ENCODE assay signal across 1 cellular context in genomic region chr2:204321027-204321800, GRCh38.
TF ChIP-seq lines count a peak whose summit lies in the region.

No MANE protein-coding gene starts in this region.

TF ChIP-seq in K562, 482 proteins besides CTCF, POLR2A, EP300 and RAD21:
- TF ChIP-seq ZBTB17 (CRISPR knock-in tag; IDR thresholded peaks at IDR 0.05) = peak; percentile 93
- no peak for TF ChIP-seq PTRF (tag; IDR thresholded peaks at IDR 0.05)
- 0 out of 2 replicates have a peak, but pooled peaks have one; percentile 2 for TF ChIP-seq FOSL1 (tag; conservative IDR thresholded peaks at IDR 0.05)
- 0 out of 2 replicates have a peak, but pooled peaks have one; percentile 12 for TF ChIP-seq HMBOX1 (IDR thresholded peaks at IDR 0.05)
- TF ChIP-seq ZNF445 (CRISPR knock-in tag; IDR thresholded peaks at IDR 0.05; ENCODE audit: low read depth) = no peak
- TF ChIP-seq ZNF23 (CRISPR knock-in tag; IDR thresholded peaks at IDR 0.05) = peak; percentile 32; the same call in 1 of the 2 replicates
